Comparison of ENCODE assay signal across 8 cellular contexts in genomic region chr5:95554331-95554646, GRCh38. TPM values are rescaled to one million over a fixed set of nuclear protein-coding genes. Genes with fewer than 3 reads are reported as not detected.
DNase-seq lines count a peak whose midpoint lies in the region; ATAC-seq and TF ChIP-seq lines count a peak whose summit lies in the region.

No MANE protein-coding gene starts in this region.

- no TSS peak for BruUV-seq in IMR-90 (replicated peaks; lab: Mats Ljungman, UMichigan)

- H3K18ac ChIP-seq in IMR-90 (ENCODE audit: low read depth, low read length) = no peak overlapping the region; the same call in 1 of the 2 replicates

- 0% methylated on average over 2 of the region's 6 CpGs; no CpG with 5 or more reads in 1 of the 2 experiments for WGBS in IMR-90 (ENCODE audit: extremely low coverage in 2 of 2, insufficient read length in 1 of 2), 2 experiments
- 0% methylated on average over 6 of the region's 6 CpGs for WGBS in body of pancreas, 2 donors

- H3K4me3 ChIP-seq in IMR-90 (ENCODE audit: insufficient read depth, low read depth, low read length) (peak overlapping the region; percentile 52), body of pancreas (peak overlapping the region; percentile 24 to 87), mucosa of descending colon (peak overlapping the region; percentile 46)

- H4K5ac ChIP-seq in IMR-90 (ENCODE audit: low read depth, low read length) = peak overlapping the region; percentile 27; the same call in 1 of the 2 replicates

- dilution Hi-C loops in IMR-90 (cut with HindIII; ENCODE audit: low sequenced_read_pairs, unreplicated experiment) = no loop called here

- peaks cover 7% of the 10 kb centered on the region for H3K9me1 ChIP-seq in IMR-90 (ENCODE audit: insufficient read depth, low read length)

- peak overlapping the region; percentile 57 for H3K56ac ChIP-seq in IMR-90 (ENCODE audit: extremely low read depth, insufficient read depth, low read length)

- TF ChIP-seq CTCF in IMR-90 (conservative IDR thresholded peaks at IDR 0.05; ENCODE audit: low read depth, low read length) (no peak), body of pancreas (IDR thresholded peaks at IDR 0.05) (no peak), mucosa of descending colon (IDR thresholded peaks at IDR 0.05) (no peak)

- CTCF ChIA-PET in IMR-90 (lab: Yijun Ruan, JAX) = no interaction called here

- peak overlapping the region; percentile 98 for H2AFZ ChIP-seq in IMR-90 (replicated peaks; ENCODE audit: low read length, poor library complexity)

- H2AK9ac ChIP-seq in IMR-90 (replicated peaks; ENCODE audit: low read depth, low read length, poor library complexity) = peak overlapping the region; percentile 94

- H3K4me2 ChIP-seq in IMR-90 (ENCODE audit: low read depth, low read length) = peak overlapping the region; percentile 85

- no peaks in the 10 kb centered on the region for H3K27me3 ChIP-seq in IMR-90 (ENCODE audit: control insufficient read depth, insufficient read depth, low read length)
- H3K27me3 ChIP-seq in body of pancreas = no peaks in the 10 kb centered on the region

- peak; percentile 45 for DNase-seq in COR-L47 (lab: John Stamatoyannopoulos, UW)
- DNase-seq in IMR-90 = no peak
- no peak for DNase-seq in body of pancreas
- no peak for DNase-seq in mucosa of descending colon
- no peak for DNase-seq in amniotic stem cell (lab: John Stamatoyannopoulos, UW)
- no peak for DNase-seq in HuH-7 (ENCODE audit: low spot score)
- no peak for DNase-seq in NCI-H82 treated with DMSO at 0.1 percent for 48 hours (lab: John Stamatoyannopoulos, UW; ENCODE audit: unreplicated experiment)

- intact Hi-C loops in IMR-90 (cut with micrococcal nuclease) (loop anchor here (10.0 kb wide), 1 partner anchor 181 kb away; the partner anchor contains the start of gene RHOBTB3), body of pancreas (cut with DNase I) (no loop called here), mucosa of descending colon (cut with DNase I, micrococcal nuclease) (no loop called here)

- H3K79me1 ChIP-seq in IMR-90 (ENCODE audit: low read depth in 1 of 2, low read length in 2 of 2) = peaks cover 22 to 66% of the 10 kb centered on the region in 2 experiments

- H3K36me3 ChIP-seq in IMR-90 (ENCODE audit: control insufficient read depth, insufficient read depth, low read length) (peaks cover 2% of the 10 kb centered on the region; the same call in 1 of the 2 replicates), body of pancreas (replicated peaks in 1 of 2; ENCODE audit: insufficient read depth in 1 of 2, low read depth in 2 of 2) (no peaks in the 10 kb centered on the region), mucosa of descending colon (ENCODE audit: low read depth) (no peaks in the 10 kb centered on the region)

- H3K9me3 ChIP-seq in IMR-90 (ENCODE audit: control insufficient read depth, insufficient read depth, low read length) (no peaks in the 10 kb centered on the region), body of pancreas (no peaks in the 10 kb centered on the region), mucosa of descending colon (no peaks in the 10 kb centered on the region)

- no peak for TF ChIP-seq POLR2A in IMR-90 (IDR thresholded peaks at IDR 0.05; ENCODE audit: low read depth, low read length)
- TF ChIP-seq POLR2A in body of pancreas (IDR thresholded peaks at IDR 0.05) = no peak

- peak; percentile 24 for ATAC-seq in GM21447 (IDR thresholded peaks at IDR 0.05; ENCODE audit: unreplicated experiment)
- ATAC-seq in IMR-90 (ENCODE audit: low read depth) = no peak; the same call in 1 of the 2 replicates
- peak; percentile 41 for ATAC-seq in body of pancreas
- peak; percentile 52 for ATAC-seq in mucosa of descending colon

- POLR2A ChIA-PET in IMR-90 (lab: Charles Lee; ENCODE audit: unreplicated experiment) = no interaction called here

- H2BK120ac ChIP-seq in IMR-90 (ENCODE audit: low read depth, low read length) = peak overlapping the region; percentile 28; the same call in 1 of the 2 replicates

- peak overlapping the region; percentile 54 for H3K27ac ChIP-seq in IMR-90 (ENCODE audit: insufficient read depth, low read length)
- H3K27ac ChIP-seq in body of pancreas = peak overlapping the region; percentile 82 to 93 (median 86)

- peak overlapping the region; percentile 13 to 87 for H4K8ac ChIP-seq in IMR-90 (ENCODE audit: low read depth in 2 of 2, low read length in 2 of 2)

- peak overlapping the region; percentile 62 for H3K9ac ChIP-seq in IMR-90 (ENCODE audit: low read depth, low read length)

- H4K20me1 ChIP-seq in IMR-90 (ENCODE audit: insufficient read depth, low read length) = no peaks in the 10 kb centered on the region; the same call in 1 of the 2 replicates

- peak overlapping the region; percentile 57; the same call in 1 of the 2 replicates for H4K91ac ChIP-seq in IMR-90 (ENCODE audit: insufficient read depth, low read depth, low read length)

- H2BK5ac ChIP-seq in IMR-90 (ENCODE audit: low read depth, low read length, poor library complexity, severe bottlenecking) = peak overlapping the region; percentile 57

- peak overlapping the region; percentile 78 for H3K4ac ChIP-seq in IMR-90 (ENCODE audit: low read depth, low read length)

- peak overlapping the region; percentile 57 for H2AK5ac ChIP-seq in IMR-90 (ENCODE audit: low read depth, low read length)

- no peak overlapping the region for H2BK20ac ChIP-seq in IMR-90 (ENCODE audit: low read depth, low read length)

- in situ Hi-C loops in IMR-90 (cut with MboI; ENCODE audit: low sequenced_read_pairs) = loop anchor here (10.0 kb wide), 1 partner anchor 291 kb away; no protein-coding TSS in a partner anchor

- peak overlapping the region; percentile 57; the same call in 1 of the 2 replicates for H3K23ac ChIP-seq in IMR-90 (ENCODE audit: low read depth, low read length)

- peaks cover 6% of the 10 kb centered on the region for H3K4me1 ChIP-seq in IMR-90 (ENCODE audit: control insufficient read depth, insufficient read depth, low read length)
- peaks cover 30% of the 10 kb centered on the region for H3K4me1 ChIP-seq in body of pancreas
- H3K4me1 ChIP-seq in mucosa of descending colon (ENCODE audit: low read depth) = peaks cover 10% of the 10 kb centered on the region

- peak overlapping the region; percentile 92 for H3K14ac ChIP-seq in IMR-90 (replicated peaks; ENCODE audit: low read depth, low read length)

- peak overlapping the region; percentile 13; the same call in 1 of the 3 replicates for H2BK15ac ChIP-seq in IMR-90 (ENCODE audit: low read depth, low read length)

- no peak for TF ChIP-seq RAD21 in IMR-90 (IDR thresholded peaks at IDR 0.05; ENCODE audit: low read length)

TF ChIP-seq in IMR-90, 13 proteins besides CTCF, POLR2A, EP300 and RAD21:
- TF ChIP-seq MAFK (IDR thresholded peaks at IDR 0.05; ENCODE audit: low read depth, low read length) (no peak), FOS (IDR thresholded peaks at IDR 0.05; ENCODE audit: low read depth, low read length) (no peak), CHD1 (IDR thresholded peaks at IDR 0.05; ENCODE audit: low read depth, low read length) (no peak), NFE2L2 (IDR thresholded peaks at IDR 0.05; ENCODE audit: low read depth, low read length) (no peak), SMC3 (IDR thresholded peaks at IDR 0.05; ENCODE audit: low read depth, low read length) (no peak), ELK1 (IDR thresholded peaks at IDR 0.05; ENCODE audit: borderline replicate concordance, low read depth, low read length) (no peak), MAZ (IDR thresholded peaks at IDR 0.05; ENCODE audit: borderline replicate concordance, low read depth, low read length) (no peak)

RNA-seq across cellular contexts. Expression of gene SKIC3, which starts 0.5 kb away (rescaled TPM):
- 145 and 184 TPM in 2 replicates for total RNA-seq in IMR-90 (2012; rRNA removed)
- 32.8 and 47.1 TPM in 2 replicates for polyA plus RNA-seq in IMR-90 (2012; rRNA removed)
- 4.3 and 4.9 TPM in 2 replicates for polyA plus RNA-seq in IMR-90 (2012; cell fraction: cytosol; rRNA removed)
- polyA plus RNA-seq in IMR-90 (2012; cell fraction: nucleus; rRNA removed; ENCODE audit: low replicate concordance) = 9.8 and 122 TPM in 2 replicates
- total RNA-seq in body of pancreas = 10 to 100 TPM; 63.8 to 64.6 TPM
- total RNA-seq in mucosa of descending colon = 10 to 100 TPM; 49.6 to 73.6 (median 51.5) TPM

RNA-seq across cellular contexts. Expression of gene ARSK, which starts 0.6 kb away (rescaled TPM):
- total RNA-seq in IMR-90 (2012; rRNA removed) (22.0 and 25.0 TPM in 2 replicates), body of pancreas (1 to 10 TPM; 4.3 to 6.2 TPM), mucosa of descending colon (1 to 10 TPM; 1.7 to 6.0 (median 2.3) TPM)
- 13.8 and 15.1 TPM in 2 replicates for polyA plus RNA-seq in IMR-90 (2012; rRNA removed)
- 4.4 and 6.5 TPM in 2 replicates for polyA plus RNA-seq in IMR-90 (2012; cell fraction: cytosol; rRNA removed)
- 1.7 and 7.5 TPM in 2 replicates for polyA plus RNA-seq in IMR-90 (2012; cell fraction: nucleus; rRNA removed; ENCODE audit: low replicate concordance)
